In the genomic region with DNA sequence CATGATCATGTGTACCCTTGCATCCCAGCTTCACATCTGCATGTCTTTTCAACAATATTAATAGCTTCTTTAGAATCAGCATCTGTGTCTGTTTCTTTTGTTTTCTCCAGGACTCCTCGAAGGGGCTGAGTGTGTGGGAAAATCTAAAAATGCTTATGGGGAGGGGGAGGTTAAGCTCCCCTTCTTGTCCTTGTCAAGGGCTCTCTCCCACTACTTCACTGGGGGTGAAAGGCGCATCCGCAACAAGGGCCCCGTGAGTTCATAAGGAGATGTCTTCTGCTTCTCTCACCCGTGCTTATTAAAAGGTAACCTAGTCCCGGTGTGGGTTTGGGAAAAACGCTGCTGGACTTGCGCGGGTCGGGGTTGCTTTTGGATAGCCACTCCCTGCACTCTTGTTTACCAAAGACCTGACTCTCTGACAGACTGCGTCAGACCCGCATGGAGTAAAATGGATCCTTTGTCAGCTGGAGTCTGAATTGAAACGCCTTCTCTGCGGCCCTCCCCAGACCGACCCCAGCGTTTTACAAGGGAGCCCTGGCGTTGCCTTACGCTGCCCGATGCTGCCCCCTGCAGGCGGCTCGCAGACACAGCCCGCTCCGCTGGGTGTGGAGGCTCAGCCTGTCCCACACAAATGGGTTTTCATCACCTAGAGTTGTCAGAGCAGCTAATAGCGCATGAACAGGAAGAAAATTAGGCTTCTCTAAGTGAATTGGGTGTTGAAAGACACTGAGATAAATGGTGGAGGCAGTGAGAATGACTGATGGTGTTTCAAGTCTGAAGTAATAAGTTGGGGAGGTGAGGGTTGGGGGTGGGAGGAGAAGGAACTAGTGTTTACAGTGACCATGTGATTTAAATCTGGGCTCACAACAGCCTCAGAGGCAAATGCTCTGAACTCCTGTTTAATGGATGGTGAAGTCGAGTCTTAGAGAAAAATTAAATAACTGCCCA, we compare ENCODE assay signal across 8 cellular contexts.
DNase-seq lines count a peak whose midpoint lies in the region; ATAC-seq, FAIRE-seq and TF ChIP-seq lines count a peak whose summit lies in the region.

No MANE protein-coding gene starts in this region.

- H3K36me3 Mint-ChIP-seq in nephron progenitor cell (ENCODE audit: low read depth), result peaks cover 9% of the 10 kb centered on the region
- no peaks in the 10 kb centered on the region for H3K36me3 Mint-ChIP-seq in stimulated activated naive CD8-positive, alpha-beta T cell treated with anti-CD3 and anti-CD28 coated beads, Interleukin-15, Interleukin-2, amounts not matched to agents 100 ng/mL and 50 ng/mL, for 24 hours (ENCODE audit: low read depth)

- peaks cover 17% of the 10 kb centered on the region for H3K4me1 Mint-ChIP-seq in nephron progenitor cell
- H3K4me1 Mint-ChIP-seq in stimulated activated naive CD8-positive, alpha-beta T cell treated with anti-CD3 and anti-CD28 coated beads, Interleukin-15, Interleukin-2, amounts not matched to agents 100 ng/mL and 50 ng/mL, for 24 hours (ENCODE audit: low read depth), result peaks cover 52% of the 10 kb centered on the region

- peak overlapping the region; percentile 70 for H3K4me3 Mint-ChIP-seq in nephron progenitor cell
- peak overlapping the region; percentile 40 for H3K4me3 Mint-ChIP-seq in stimulated activated naive CD8-positive, alpha-beta T cell treated with anti-CD3 and anti-CD28 coated beads, Interleukin-15, Interleukin-2, amounts not matched to agents 100 ng/mL and 50 ng/mL, for 24 hours

- ATAC-seq in GM21786 (IDR thresholded peaks at IDR 0.05; ENCODE audit: unreplicated experiment), result peak; percentile 69

- no peak overlapping the region for H3K27ac Mint-ChIP-seq in nephron progenitor cell
- H3K27ac Mint-ChIP-seq in stimulated activated naive CD8-positive, alpha-beta T cell treated with anti-CD3 and anti-CD28 coated beads, Interleukin-15, Interleukin-2, amounts not matched to agents 100 ng/mL and 50 ng/mL, for 24 hours, result peak overlapping the region; percentile 84

- DNase-seq in DMS153 treated with DMSO at 0.1 percent for 48 hours (lab: John Stamatoyannopoulos, UW; ENCODE audit: unreplicated experiment) (peak; percentile 94), Kasumi-1 (lab: John Stamatoyannopoulos, UW) (peak; percentile 71 to 88), RCC 7860 (ENCODE audit: low spot score) (peak; percentile 46), fibroblast of peridontal ligament (ENCODE audit: extremely low read depth) (peak; percentile 86), nephron progenitor cell (peak; percentile 95)
- DNase-seq in activated T-helper 1 cell treated with anti-CD3 and anti-CD28 coated beads, Interleukin-2, amount 50 U/mL, for 16 hours (ENCODE audit: low read depth in 1 of 2, low spot score in 1 of 2), result peak; percentile 80 to 83

- peaks cover 21% of the 10 kb centered on the region for H3K27me3 Mint-ChIP-seq in nephron progenitor cell (ENCODE audit: low read depth, poor library complexity)
- H3K27me3 Mint-ChIP-seq in stimulated activated naive CD8-positive, alpha-beta T cell treated with anti-CD3 and anti-CD28 coated beads, Interleukin-15, Interleukin-2, amounts not matched to agents 100 ng/mL and 50 ng/mL, for 24 hours, result no peaks in the 10 kb centered on the region

- TF ChIP-seq CTCF in nephron progenitor cell (IDR thresholded peaks at IDR 0.05), result peak; percentile 96

- peaks cover 9% of the 10 kb centered on the region for H3K9me3 Mint-ChIP-seq in nephron progenitor cell
- no peaks in the 10 kb centered on the region for H3K9me3 Mint-ChIP-seq in stimulated activated naive CD8-positive, alpha-beta T cell treated with anti-CD3 and anti-CD28 coated beads, Interleukin-15, Interleukin-2, amounts not matched to agents 100 ng/mL and 50 ng/mL, for 24 hours

- FAIRE-seq in RCC 7860 (lab: Jason Lieb, UNC), result no peak

Comparison
In these comparisons a context has a peak if more than half of its experiments do, and no peak if none do; other contexts are left out.
1. Peak in every context shown above with its lines: DNase-seq and ATAC-seq.